Comparison of ENCODE assay signal across 15 cellular contexts in genomic region chr3:177551431-177551836, GRCh38.
DNase-seq lines count a peak whose midpoint lies in the region; ATAC-seq and TF ChIP-seq lines count a peak whose summit lies in the region.
"Had no signal": no experiment of that assay in that cellular context is flagged by ENCODE, and none has a peak within 500 bp of the region (broad histone marks: within the 10 kb centered on the region; RNA-seq: fewer than 3 reads in every experiment).

No MANE protein-coding gene starts in this region.

- no peaks in the 10 kb centered on the region for H3K9me2 ChIP-seq in GM23338 (ENCODE audit: insufficient read depth)

- peak; percentile 13 for DNase-seq in activated CD4-positive, alpha-beta T cell treated with anti-CD3 and anti-CD28 coated beads for 36 hours
- no peak for DNase-seq in activated CD4-positive, alpha-beta T cell treated with anti-CD3 and anti-CD28 coated beads, Interleukin-2, amount 50 U/mL, for 4 hours
- DNase-seq in GM23338 (ENCODE audit: low spot score): no peak
- peak; percentile 22 for DNase-seq in activated CD8-positive, alpha-beta T cell treated with anti-CD3 and anti-CD28 coated beads for 36 hours
- no peak for DNase-seq in mucosa of descending colon
- DNase-seq in NCI-H187 (lab: John Stamatoyannopoulos, UW): no peak
- no peak for DNase-seq in AG20443 (ENCODE audit: low spot score)
- DNase-seq in H4 (ENCODE audit: low spot score): no peak
- DNase-seq: ACHN; central memory CD4-positive, alpha-beta T cell; IMR-90; NCI-H510A treated with DMSO at 0.1 percent for 48 hours; stimulated activated CD4-positive, alpha-beta T cell treated with anti-CD3 and anti-CD28 coated beads, Interleukin-4, amount 100 ng/mL, for 1 hour had no signal

- TF ChIP-seq CTCF in GM23338 (conservative IDR thresholded peaks at IDR 0.05; ENCODE audit: low read depth in 2 of 2): peak in 1 of 2 experiments; percentile 24; a peak in 2 of 4 replicates
- TF ChIP-seq CTCF in activated CD8-positive, alpha-beta T cell treated with anti-CD3 and anti-CD28 coated beads for 36 hours (IDR thresholded peaks at IDR 0.05): no peak
- no peak for TF ChIP-seq CTCF in mucosa of descending colon (IDR thresholded peaks at IDR 0.05)

- H3K27me3 Mint-ChIP-seq in activated CD4-positive, alpha-beta T cell treated with anti-CD3 and anti-CD28 coated beads for 36 hours: no peaks in the 10 kb centered on the region
- peaks cover 7% of the 10 kb centered on the region for H3K27me3 Mint-ChIP-seq in GM23338 (ENCODE audit: insufficient read depth, low read depth, poor library complexity)
- no peaks in the 10 kb centered on the region for H3K27me3 Mint-ChIP-seq in activated CD8-positive, alpha-beta T cell treated with anti-CD3 and anti-CD28 coated beads for 36 hours

- H3K9me3 Mint-ChIP-seq in activated CD4-positive, alpha-beta T cell treated with anti-CD3 and anti-CD28 coated beads for 36 hours (ENCODE audit: low read depth): no peaks in the 10 kb centered on the region
- H3K9me3 Mint-ChIP-seq in GM23338: no peaks in the 10 kb centered on the region
- no peaks in the 10 kb centered on the region for H3K9me3 Mint-ChIP-seq in activated CD8-positive, alpha-beta T cell treated with anti-CD3 and anti-CD28 coated beads for 36 hours

- no peaks in the 10 kb centered on the region for H3K9me3 ChIP-seq in mucosa of descending colon
- H3K9me3 ChIP-seq: gastroesophageal sphincter had no signal

- intact Hi-C loops in activated CD4-positive, alpha-beta T cell treated with anti-CD3 and anti-CD28 coated beads for 36 hours (cut with DNase I, micrococcal nuclease): no loop called here
- intact Hi-C loops in activated CD8-positive, alpha-beta T cell treated with anti-CD3 and anti-CD28 coated beads for 36 hours (cut with micrococcal nuclease): no loop called here
- intact Hi-C loops in mucosa of descending colon (cut with DNase I, micrococcal nuclease): no loop called here

- H3K27ac ChIP-seq in GM23338 (ENCODE audit: low read depth): no peak overlapping the region
- H3K27ac ChIP-seq: gastroesophageal sphincter, RWPE1 had no signal

- no peaks in the 10 kb centered on the region for H3K79me2 ChIP-seq in GM23338 (replicated peaks; ENCODE audit: insufficient read depth)

- H3K27ac Mint-ChIP-seq in activated CD4-positive, alpha-beta T cell treated with anti-CD3 and anti-CD28 coated beads for 36 hours: peak overlapping the region; percentile 26
- peak overlapping the region; percentile 58; the same call in 1 of the 2 replicates for H3K27ac Mint-ChIP-seq in GM23338
- peak overlapping the region; percentile 74 for H3K27ac Mint-ChIP-seq in activated CD8-positive, alpha-beta T cell treated with anti-CD3 and anti-CD28 coated beads for 36 hours

- CTCF ChIA-PET in activated CD4-positive, alpha-beta T cell treated with anti-CD3 and anti-CD28 coated beads for 36 hours (lab: Charles Lee): interaction anchor here (0.6 to 0.9 kb wide), 2 partner anchors 404 to 415 kb away, joined by 3 read pairs; no protein-coding TSS in a partner anchor
- CTCF ChIA-PET in activated CD8-positive, alpha-beta T cell treated with anti-CD3 and anti-CD28 coated beads for 36 hours (lab: Charles Lee): interaction anchor here (1.1 kb wide), 1 partner anchor 92 kb away, joined by 3 read pairs; no protein-coding TSS in a partner anchor

- H3K4me2 ChIP-seq in GM23338: no peak overlapping the region

- H3K36me3 ChIP-seq in GM23338 (ENCODE audit: insufficient read depth): no peaks in the 10 kb centered on the region
- no peaks in the 10 kb centered on the region for H3K36me3 ChIP-seq in mucosa of descending colon (ENCODE audit: low read depth)
- H3K36me3 ChIP-seq: gastroesophageal sphincter had no signal

- no peak overlapping the region for H3K4me3 Mint-ChIP-seq in activated CD4-positive, alpha-beta T cell treated with anti-CD3 and anti-CD28 coated beads for 36 hours
- H3K4me3 Mint-ChIP-seq in GM23338: no peak overlapping the region
- H3K4me3 Mint-ChIP-seq in activated CD8-positive, alpha-beta T cell treated with anti-CD3 and anti-CD28 coated beads for 36 hours: peak overlapping the region; percentile 17

- H3K4me1 Mint-ChIP-seq in activated CD4-positive, alpha-beta T cell treated with anti-CD3 and anti-CD28 coated beads for 36 hours: peaks cover 54% of the 10 kb centered on the region
- peaks cover 32% of the 10 kb centered on the region for H3K4me1 Mint-ChIP-seq in GM23338
- peaks cover 59% of the 10 kb centered on the region for H3K4me1 Mint-ChIP-seq in activated CD8-positive, alpha-beta T cell treated with anti-CD3 and anti-CD28 coated beads for 36 hours (ENCODE audit: low read depth)

- H3K4me3 ChIP-seq in GM23338 (no peak overlapping the region), mucosa of descending colon (no peak overlapping the region)
- H3K4me3 ChIP-seq: gastroesophageal sphincter had no signal

- H3K4me1 ChIP-seq in GM23338 (ENCODE audit: insufficient read depth) (peaks cover 20% of the 10 kb centered on the region), mucosa of descending colon (ENCODE audit: low read depth) (no peaks in the 10 kb centered on the region)

- no peaks in the 10 kb centered on the region for H3K27me3 ChIP-seq in GM23338 (ENCODE audit: insufficient read depth)
- H3K27me3 ChIP-seq: gastroesophageal sphincter had no signal

- ATAC-seq in activated CD4-positive, alpha-beta T cell treated with anti-CD3 and anti-CD28 coated beads for 36 hours: peak; percentile 65
- ATAC-seq in GM23338: no peak
- ATAC-seq in activated CD8-positive, alpha-beta T cell treated with anti-CD3 and anti-CD28 coated beads for 36 hours: peak; percentile 66
- ATAC-seq in mucosa of descending colon: peak; percentile 73
- ATAC-seq: gastroesophageal sphincter had no signal

- no peaks in the 10 kb centered on the region for H4K20me1 ChIP-seq in GM23338 (replicated peaks; ENCODE audit: insufficient read depth)

- H2AFZ ChIP-seq in GM23338: peak overlapping the region; percentile 52; the same call in 1 of the 2 replicates

- POLR2A ChIA-PET in activated CD4-positive, alpha-beta T cell treated with anti-CD3 and anti-CD28 coated beads for 36 hours (lab: Charles Lee): no interaction called here
- POLR2A ChIA-PET in activated CD8-positive, alpha-beta T cell treated with anti-CD3 and anti-CD28 coated beads for 36 hours (lab: Charles Lee): no interaction called here

- no peaks in the 10 kb centered on the region for H3K36me3 Mint-ChIP-seq in activated CD4-positive, alpha-beta T cell treated with anti-CD3 and anti-CD28 coated beads for 36 hours (ENCODE audit: low read depth)
- no peaks in the 10 kb centered on the region for H3K36me3 Mint-ChIP-seq in GM23338 (ENCODE audit: low read depth)
- no peaks in the 10 kb centered on the region for H3K36me3 Mint-ChIP-seq in activated CD8-positive, alpha-beta T cell treated with anti-CD3 and anti-CD28 coated beads for 36 hours (ENCODE audit: low read depth)

- no peaks in the 10 kb centered on the region for H3F3A ChIP-seq in GM23338 (replicated peaks; ENCODE audit: low read depth)

TF ChIP-seq in GM23338, 12 proteins besides CTCF, POLR2A, EP300 and RAD21 (continues in another document):
- TF ChIP-seq, protein P1, sequence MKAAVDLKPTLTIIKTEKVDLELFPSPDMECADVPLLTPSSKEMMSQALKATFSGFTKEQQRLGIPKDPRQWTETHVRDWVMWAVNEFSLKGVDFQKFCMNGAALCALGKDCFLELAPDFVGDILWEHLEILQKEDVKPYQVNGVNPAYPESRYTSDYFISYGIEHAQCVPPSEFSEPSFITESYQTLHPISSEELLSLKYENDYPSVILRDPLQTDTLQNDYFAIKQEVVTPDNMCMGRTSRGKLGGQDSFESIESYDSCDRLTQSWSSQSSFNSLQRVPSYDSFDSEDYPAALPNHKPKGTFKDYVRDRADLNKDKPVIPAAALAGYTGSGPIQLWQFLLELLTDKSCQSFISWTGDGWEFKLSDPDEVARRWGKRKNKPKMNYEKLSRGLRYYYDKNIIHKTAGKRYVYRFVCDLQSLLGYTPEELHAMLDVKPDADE (IDR thresholded peaks at IDR 0.05): no peak
- no peak for TF ChIP-seq EZH2phosphoT487 (IDR thresholded peaks at IDR 0.05; ENCODE audit: unreplicated experiment)
- TF ChIP-seq, protein P2, sequence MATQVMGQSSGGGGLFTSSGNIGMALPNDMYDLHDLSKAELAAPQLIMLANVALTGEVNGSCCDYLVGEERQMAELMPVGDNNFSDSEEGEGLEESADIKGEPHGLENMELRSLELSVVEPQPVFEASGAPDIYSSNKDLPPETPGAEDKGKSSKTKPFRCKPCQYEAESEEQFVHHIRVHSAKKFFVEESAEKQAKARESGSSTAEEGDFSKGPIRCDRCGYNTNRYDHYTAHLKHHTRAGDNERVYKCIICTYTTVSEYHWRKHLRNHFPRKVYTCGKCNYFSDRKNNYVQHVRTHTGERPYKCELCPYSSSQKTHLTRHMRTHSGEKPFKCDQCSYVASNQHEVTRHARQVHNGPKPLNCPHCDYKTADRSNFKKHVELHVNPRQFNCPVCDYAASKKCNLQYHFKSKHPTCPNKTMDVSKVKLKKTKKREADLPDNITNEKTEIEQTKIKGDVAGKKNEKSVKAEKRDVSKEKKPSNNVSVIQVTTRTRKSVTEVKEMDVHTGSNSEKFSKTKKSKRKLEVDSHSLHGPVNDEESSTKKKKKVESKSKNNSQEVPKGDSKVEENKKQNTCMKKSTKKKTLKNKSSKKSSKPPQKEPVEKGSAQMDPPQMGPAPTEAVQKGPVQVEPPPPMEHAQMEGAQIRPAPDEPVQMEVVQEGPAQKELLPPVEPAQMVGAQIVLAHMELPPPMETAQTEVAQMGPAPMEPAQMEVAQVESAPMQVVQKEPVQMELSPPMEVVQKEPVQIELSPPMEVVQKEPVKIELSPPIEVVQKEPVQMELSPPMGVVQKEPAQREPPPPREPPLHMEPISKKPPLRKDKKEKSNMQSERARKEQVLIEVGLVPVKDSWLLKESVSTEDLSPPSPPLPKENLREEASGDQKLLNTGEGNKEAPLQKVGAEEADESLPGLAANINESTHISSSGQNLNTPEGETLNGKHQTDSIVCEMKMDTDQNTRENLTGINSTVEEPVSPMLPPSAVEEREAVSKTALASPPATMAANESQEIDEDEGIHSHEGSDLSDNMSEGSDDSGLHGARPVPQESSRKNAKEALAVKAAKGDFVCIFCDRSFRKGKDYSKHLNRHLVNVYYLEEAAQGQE (IDR thresholded peaks at IDR 0.05; ENCODE audit: unreplicated experiment): no peak
- TF ChIP-seq ZNF331 (CRISPR knock-in tag; IDR thresholded peaks at IDR 0.05; ENCODE audit: low read depth): no peak
- TF ChIP-seq EZH2 (IDR thresholded peaks at IDR 0.05; ENCODE audit: low read depth, unreplicated experiment): no peak
- no peak for TF ChIP-seq JUNB (IDR thresholded peaks at IDR 0.05; ENCODE audit: unreplicated experiment)

Comparison
In these comparisons a context has a peak if more than half of its experiments do, and no peak if none do; other contexts are left out.
1. DNase-seq: peak in activated CD4-positive, alpha-beta T cell treated with anti-CD3 and anti-CD28 coated beads for 36 hours (single experiment) and activated CD8-positive, alpha-beta T cell treated with anti-CD3 and anti-CD28 coated beads for 36 hours (single experiment); none in activated CD4-positive, alpha-beta T cell treated with anti-CD3 and anti-CD28 coated beads, Interleukin-2, amount 50 U/mL, for 4 hours (0 of 2), GM23338 (single experiment), mucosa of descending colon (0 of 3), NCI-H187 (0 of 2), AG20443 (single experiment) and H4 (single experiment).
2. Peak in every context shown above with its lines, with median percentiles within 50 percentile points of each other: H3K27ac Mint-ChIP-seq.